11 cellular contexts compared by ENCODE assay signal in genomic region chr11:100918551-100919500, GRCh38.
DNase-seq lines count a peak whose midpoint lies in the region; ATAC-seq and TF ChIP-seq lines count a peak whose summit lies in the region.
"Had no signal": no experiment of that assay in that cellular context is flagged by ENCODE, and none has a peak within 500 bp of the region (broad histone marks: within the 10 kb centered on the region; RNA-seq: fewer than 3 reads in every experiment).

No MANE protein-coding gene starts in this region.

- DNase-seq in DMS 273 (lab: John Stamatoyannopoulos, UW; ENCODE audit: unreplicated experiment) (peak; percentile 63), DMS 273 treated with DMSO at 0.1 percent for 48 hours (lab: John Stamatoyannopoulos, UW) (no peak), NCI-H524 (lab: John Stamatoyannopoulos, UW) (peak; percentile 25 to 56), brain microvascular endothelial cell (peak; percentile 36), retinal pigment epithelial cell (ENCODE audit: low read depth) (peak; percentile 57), AML-193 (lab: John Stamatoyannopoulos, UW) (no peak)
- DNase-seq: 8988T had no signal

- no peaks in the 10 kb centered on the region for H3K27me3 Mint-ChIP-seq in activated T-helper 17 cell treated with anti-CD3 and anti-CD28 coated beads, Interleukin-2, amount 50 U/mL, for 72 hours
- H3K27me3 Mint-ChIP-seq: stimulated activated naive CD8-positive, alpha-beta T cell treated with anti-CD3 and anti-CD28 coated beads, Interleukin-15, Interleukin-2, amounts not matched to agents 100 ng/mL and 50 ng/mL, for 24 hours had no signal

- no peak overlapping the region for H3K27ac ChIP-seq in brain microvascular endothelial cell
- H3K27ac ChIP-seq: epithelial cell of prostate had no signal

- no peaks in the 10 kb centered on the region for H3K36me3 ChIP-seq in brain microvascular endothelial cell (replicated peaks)

- no peaks in the 10 kb centered on the region for H3K27me3 ChIP-seq in brain microvascular endothelial cell (replicated peaks)

- H3K4me3 Mint-ChIP-seq in activated T-helper 17 cell treated with anti-CD3 and anti-CD28 coated beads, Interleukin-2, amount 50 U/mL, for 72 hours: no peak overlapping the region
- H3K4me3 Mint-ChIP-seq: stimulated activated naive CD8-positive, alpha-beta T cell treated with anti-CD3 and anti-CD28 coated beads, Interleukin-15, Interleukin-2, amounts not matched to agents 100 ng/mL and 50 ng/mL, for 24 hours had no signal

- in situ Hi-C loops in brain microvascular endothelial cell (cut with HindIII; ENCODE audit: low pct_ligation_motif_present, low sequenced_read_pairs): no loop called here

- no peak overlapping the region for H3K4me3 ChIP-seq in brain microvascular endothelial cell (ENCODE audit: low read depth, low read length)
- no peak overlapping the region for H3K4me3 ChIP-seq in retinal pigment epithelial cell (ENCODE audit: low read length)

- no peaks in the 10 kb centered on the region for H3K4me1 Mint-ChIP-seq in activated T-helper 17 cell treated with anti-CD3 and anti-CD28 coated beads, Interleukin-2, amount 50 U/mL, for 72 hours

- peaks cover 4% of the 10 kb centered on the region for H3K9me3 Mint-ChIP-seq in activated T-helper 17 cell treated with anti-CD3 and anti-CD28 coated beads, Interleukin-2, amount 50 U/mL, for 72 hours
- H3K9me3 Mint-ChIP-seq: stimulated activated naive CD8-positive, alpha-beta T cell treated with anti-CD3 and anti-CD28 coated beads, Interleukin-15, Interleukin-2, amounts not matched to agents 100 ng/mL and 50 ng/mL, for 24 hours had no signal

- H3K27ac Mint-ChIP-seq in activated T-helper 17 cell treated with anti-CD3 and anti-CD28 coated beads, Interleukin-2, amount 50 U/mL, for 72 hours: no peak overlapping the region
- H3K27ac Mint-ChIP-seq: stimulated activated naive CD8-positive, alpha-beta T cell treated with anti-CD3 and anti-CD28 coated beads, Interleukin-15, Interleukin-2, amounts not matched to agents 100 ng/mL and 50 ng/mL, for 24 hours had no signal

- no peaks in the 10 kb centered on the region for H3K36me3 Mint-ChIP-seq in activated T-helper 17 cell treated with anti-CD3 and anti-CD28 coated beads, Interleukin-2, amount 50 U/mL, for 72 hours (ENCODE audit: low read depth)

- ATAC-seq in HG02840 (IDR thresholded peaks at IDR 0.05; ENCODE audit: low FRiP score, unreplicated experiment): no peak
- ATAC-seq in activated T-helper 17 cell treated with anti-CD3 and anti-CD28 coated beads, Interleukin-2, amount 50 U/mL, for 72 hours (replicated peaks): no peak

- TF ChIP-seq CTCF in brain microvascular endothelial cell (IDR thresholded peaks at IDR 0.05; ENCODE audit: low read depth, low read length, missing control alignments): no peak
- no peak for TF ChIP-seq CTCF in retinal pigment epithelial cell (conservative IDR thresholded peaks at IDR 0.05; ENCODE audit: low read depth, low read length)

Comparison
In these comparisons a context has a peak if more than half of its experiments do, and no peak if none do; other contexts are left out.
1. DNase-seq: peak in DMS 273 (single experiment), NCI-H524 (2 of 2), brain microvascular endothelial cell (single experiment) and retinal pigment epithelial cell (single experiment); none in DMS 273 treated with DMSO at 0.1 percent for 48 hours (single experiment) and AML-193 (0 of 2).